1 cellular context compared by ENCODE assay signal in genomic region chr17:39165178-39165843, GRCh38.
TF ChIP-seq lines count a peak whose summit lies in the region.

No MANE protein-coding gene starts in this region.

TF ChIP-seq in H1, 55 proteins besides CTCF, POLR2A, EP300 and RAD21:
- no peak for TF ChIP-seq TEAD4 (IDR thresholded peaks at IDR 0.05; ENCODE audit: low read depth, low read length)
- TF ChIP-seq HDAC6 (IDR thresholded peaks at IDR 0.05; ENCODE audit: low read depth, low read length): no peak
- no peak for TF ChIP-seq YY1 (IDR thresholded peaks at IDR 0.05; ENCODE audit: low read depth, low read length)
- no peak for TF ChIP-seq CEBPB (IDR thresholded peaks at IDR 0.05; ENCODE audit: low read depth, low read length)
- TF ChIP-seq GTF2F1 (IDR thresholded peaks at IDR 0.05; ENCODE audit: borderline replicate concordance, low read depth, low read length): no peak
- TF ChIP-seq EZH2 (IDR thresholded peaks at IDR 0.05; ENCODE audit: low read depth, low read length, severe bottlenecking): peak; percentile 65
- TF ChIP-seq JUND (IDR thresholded peaks at IDR 0.05; ENCODE audit: low read length): no peak
- no peak for TF ChIP-seq RBBP5 (IDR thresholded peaks at IDR 0.05; ENCODE audit: borderline replicate concordance, low read depth, low read length)
- no peak for TF ChIP-seq POLR2AphosphoS5 (IDR thresholded peaks at IDR 0.05; ENCODE audit: low read depth, low read length)
- TF ChIP-seq SIN3A (conservative IDR thresholded peaks at IDR 0.05 in 1 of 2, IDR thresholded peaks at IDR 0.05 in 1 of 2; ENCODE audit: low read depth in 1 of 2, low read length in 2 of 2): peak in 1 of 2 experiments; percentile 51; a peak in 1 of 4 replicates
- no peak for TF ChIP-seq NANOG (IDR thresholded peaks at IDR 0.05; ENCODE audit: insufficient read depth, low read depth, low read length, poor library complexity, severe bottlenecking)
- TF ChIP-seq RXRA (IDR thresholded peaks at IDR 0.05; ENCODE audit: insufficient read depth, low read depth, low read length): no peak
- TF ChIP-seq TBP (IDR thresholded peaks at IDR 0.05; ENCODE audit: low read depth, low read length): no peak
- no peak for TF ChIP-seq SAP30 (IDR thresholded peaks at IDR 0.05; ENCODE audit: insufficient read depth, insufficient replicate concordance, low read length)
- TF ChIP-seq SP2 (IDR thresholded peaks at IDR 0.05; ENCODE audit: low read length): no peak
- TF ChIP-seq BCL11A (IDR thresholded peaks at IDR 0.05; ENCODE audit: low read depth in 2 of 2, low read length in 2 of 2): no peak
- TF ChIP-seq JUN (IDR thresholded peaks at IDR 0.05; ENCODE audit: low read depth, low read length): no peak
- no peak for TF ChIP-seq E2F6 (IDR thresholded peaks at IDR 0.05)
- no peak for TF ChIP-seq EGR1 (IDR thresholded peaks at IDR 0.05; ENCODE audit: borderline replicate concordance, low read depth, low read length)
- no peak for TF ChIP-seq POU5F1 (IDR thresholded peaks at IDR 0.05; ENCODE audit: low read depth, low read length)
- TF ChIP-seq SIX5 (IDR thresholded peaks at IDR 0.05; ENCODE audit: low read depth, low read length): no peak
- TF ChIP-seq SUZ12 (IDR thresholded peaks at IDR 0.05; ENCODE audit: low read length): peak; percentile 71
- TF ChIP-seq KDM4A (IDR thresholded peaks at IDR 0.05; ENCODE audit: low read depth, low read length, severe bottlenecking): peak; percentile 79
